ENCODE assay signal across 15 cellular contexts in the genomic region with DNA sequence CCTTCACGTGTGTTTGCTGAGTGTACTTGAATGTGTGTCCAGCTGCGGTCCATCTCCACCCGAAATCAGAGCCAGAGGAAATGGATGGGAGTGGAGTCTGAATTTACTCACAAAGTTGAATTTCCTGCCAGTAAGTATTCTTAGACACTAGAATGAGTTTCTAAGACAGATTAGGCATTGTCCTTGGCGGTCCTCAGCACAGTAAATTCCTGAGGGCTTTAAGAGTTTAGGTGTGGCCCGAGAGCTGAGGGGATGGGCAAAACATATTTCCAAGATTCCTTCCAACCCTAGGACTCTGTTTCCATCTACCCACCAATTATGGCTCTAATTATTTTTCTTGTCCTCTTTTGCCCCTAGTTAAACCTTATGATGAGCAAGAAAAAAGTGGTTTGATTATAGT.
DNase-seq lines count a peak whose midpoint lies in the region; ATAC-seq and TF ChIP-seq lines count a peak whose summit lies in the region.
"Had no signal": no experiment of that assay in that cellular context is flagged by ENCODE, and none has a peak within 500 bp of the region (broad histone marks: within the 10 kb centered on the region; RNA-seq: fewer than 3 reads in every experiment).

No MANE protein-coding gene starts in this region.

- DNase-seq in GM04503 (ENCODE audit: low read depth): peak; percentile 8
- peak; percentile 20 to 58 for DNase-seq in cardiac fibroblast (ENCODE audit: low read depth in 2 of 2)
- peak; percentile 43 for DNase-seq in left kidney (ENCODE audit: low read depth, low spot score)
- no peak for DNase-seq in upper lobe of right lung
- DNase-seq in NCI-H2029 (lab: John Stamatoyannopoulos, UW): no peak
- no peak for DNase-seq in GM19238 (ENCODE audit: insufficient read length, low spot score)
- DNase-seq in NCI-H2107 treated with DMSO at 0.1 percent for 48 hours (lab: John Stamatoyannopoulos, UW; ENCODE audit: unreplicated experiment): no peak
- DNase-seq: CD4-positive, alpha-beta T cell; DND-41; NCI-H1417; SHP77 treated with DMSO at 0.1 percent for 48 hours; stimulated activated CD4-positive, alpha-beta T cell treated with anti-CD3 and anti-CD28 coated beads, Interleukin-2, amount 100 ng/mL, for 24 hours; T-helper 17 cell had no signal

- no peaks in the 10 kb centered on the region for H3K4me1 ChIP-seq in upper lobe of right lung

- H3K36me3 ChIP-seq in upper lobe of right lung: no peaks in the 10 kb centered on the region

- intact Hi-C loops in upper lobe of right lung (cut with DNase I): no loop called here

- peak; percentile 44 for ATAC-seq in upper lobe of right lung
- ATAC-seq: T-helper 17 cell, WTC11 had no signal

- H3K4me3 ChIP-seq in cardiac fibroblast (replicated peaks in 1 of 2; ENCODE audit: low read depth in 2 of 2, low read length in 2 of 2) (no peak overlapping the region), upper lobe of right lung (no peak overlapping the region)

- no peaks in the 10 kb centered on the region for H3K27me3 ChIP-seq in upper lobe of right lung

- no peaks in the 10 kb centered on the region for H3K9me3 ChIP-seq in upper lobe of right lung

- no peak for TF ChIP-seq CTCF in cardiac fibroblast (IDR thresholded peaks at IDR 0.05; ENCODE audit: low read depth, low read length)
- TF ChIP-seq CTCF in upper lobe of right lung (IDR thresholded peaks at IDR 0.05): no peak

- no peak overlapping the region for H3K27ac ChIP-seq in upper lobe of right lung
- H3K27ac ChIP-seq: KMS-11 had no signal

Comparison
In these comparisons a context has a peak if more than half of its experiments do, and no peak if none do; other contexts are left out.
1. DNase-seq: peak in GM04503 (single experiment), cardiac fibroblast (2 of 2) and left kidney (single experiment); none in upper lobe of right lung (single experiment), NCI-H2029 (single experiment), GM19238 (single experiment) and NCI-H2107 treated with DMSO at 0.1 percent for 48 hours (single experiment).